In the genomic region with DNA sequence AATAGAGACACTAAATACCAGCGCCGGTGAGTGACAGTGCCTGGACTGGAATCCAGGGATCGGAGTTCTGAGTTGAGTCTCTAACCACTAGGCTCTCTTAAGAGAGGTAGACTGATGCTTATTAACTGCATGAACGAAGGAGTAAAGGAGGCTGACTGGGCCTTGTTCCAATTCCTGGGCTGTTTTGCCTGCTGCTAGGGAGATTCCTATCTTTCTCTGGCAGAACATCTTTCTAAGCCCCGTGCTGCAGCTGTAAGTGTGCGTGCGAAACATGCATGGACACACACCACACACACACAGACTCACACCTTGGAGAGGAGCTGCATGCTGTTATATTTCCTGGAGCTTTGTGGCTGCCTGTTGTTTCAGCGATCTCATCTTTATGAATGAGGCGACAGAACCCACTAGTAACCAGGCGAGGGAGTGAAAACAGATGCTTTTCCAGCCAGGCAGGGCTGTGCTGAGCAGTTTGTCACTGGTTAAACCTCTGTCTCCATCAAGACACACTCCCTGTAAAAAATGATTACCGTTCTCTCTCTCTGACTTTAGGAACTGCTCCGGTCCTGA, we compare ENCODE assay signal across 8 cellular contexts.
A peak's percentile ranks its signal among the peaks of the same experiment; 100 is the strongest.
DNase-seq lines count a peak whose midpoint lies in the region; ATAC-seq lines count a peak whose summit lies in the region.

No MANE protein-coding gene starts in this region.

- H3K9me3 ChIP-seq in HUES64 (ENCODE audit: insufficient read depth, low read depth, low read length), result no peaks in the 10 kb centered on the region

- H3K27me3 ChIP-seq in HUES64 (ENCODE audit: insufficient read depth, low read length), result no peaks in the 10 kb centered on the region

- intact Hi-C loops in left ventricle myocardium superior (cut with micrococcal nuclease), result no loop called here

- 80% methylated on average over 12 of the region's 12 CpGs for WGBS in HUES64

- DNase-seq in DMS153 (lab: John Stamatoyannopoulos, UW) (peak; percentile 66), left ventricle myocardium superior (no peak), DMS114 treated with DMSO at 0.1 percent for 48 hours (lab: John Stamatoyannopoulos, UW; ENCODE audit: unreplicated experiment) (no peak)
- DNase-seq in activated T-cell treated with anti-CD3 and anti-CD28 coated beads, Interleukin-2, amount 50 U/mL, for 1 hour, result peak; percentile 31
- DNase-seq in stimulated activated CD8-positive, alpha-beta memory T cell treated with anti-CD3 and anti-CD28 coated beads, Interleukin-2, amount 100 ng/mL, for 48 hours (ENCODE audit: low read depth in 2 of 2), result peak; percentile 5 to 21

- ATAC-seq in GM21381 (IDR thresholded peaks at IDR 0.05; ENCODE audit: unreplicated experiment) (peak; percentile 37), left ventricle myocardium superior (peak; percentile 28), GM21526 (IDR thresholded peaks at IDR 0.05; ENCODE audit: low FRiP score, unreplicated experiment) (no peak)

- H3K36me3 ChIP-seq in HUES64 (ENCODE audit: insufficient read depth, low read length), result no peaks in the 10 kb centered on the region

- peak overlapping the region; percentile 11; the same call in 1 of the 2 replicates for H3K9ac ChIP-seq in HUES64 (ENCODE audit: low read depth, low read length)

- peak overlapping the region; percentile 58 for H3K27ac ChIP-seq in HUES64 (ENCODE audit: low read depth, low read length)

- no peak overlapping the region for H3K4me3 ChIP-seq in HUES64 (ENCODE audit: low read length)

- peaks cover 45% of the 10 kb centered on the region for H3K4me1 ChIP-seq in HUES64 (ENCODE audit: insufficient read depth, low read length)

Comparison
In these comparisons a context has a peak if more than half of its experiments do, and no peak if none do; other contexts are left out.
1. DNase-seq: peak in DMS153 (single experiment), activated T-cell treated with anti-CD3 and anti-CD28 coated beads, Interleukin-2, amount 50 U/mL, for 1 hour (single experiment) and stimulated activated CD8-positive, alpha-beta memory T cell treated with anti-CD3 and anti-CD28 coated beads, Interleukin-2, amount 100 ng/mL, for 48 hours (2 of 2); none in left ventricle myocardium superior (single experiment) and DMS114 treated with DMSO at 0.1 percent for 48 hours (single experiment).